In the genomic region with DNA sequence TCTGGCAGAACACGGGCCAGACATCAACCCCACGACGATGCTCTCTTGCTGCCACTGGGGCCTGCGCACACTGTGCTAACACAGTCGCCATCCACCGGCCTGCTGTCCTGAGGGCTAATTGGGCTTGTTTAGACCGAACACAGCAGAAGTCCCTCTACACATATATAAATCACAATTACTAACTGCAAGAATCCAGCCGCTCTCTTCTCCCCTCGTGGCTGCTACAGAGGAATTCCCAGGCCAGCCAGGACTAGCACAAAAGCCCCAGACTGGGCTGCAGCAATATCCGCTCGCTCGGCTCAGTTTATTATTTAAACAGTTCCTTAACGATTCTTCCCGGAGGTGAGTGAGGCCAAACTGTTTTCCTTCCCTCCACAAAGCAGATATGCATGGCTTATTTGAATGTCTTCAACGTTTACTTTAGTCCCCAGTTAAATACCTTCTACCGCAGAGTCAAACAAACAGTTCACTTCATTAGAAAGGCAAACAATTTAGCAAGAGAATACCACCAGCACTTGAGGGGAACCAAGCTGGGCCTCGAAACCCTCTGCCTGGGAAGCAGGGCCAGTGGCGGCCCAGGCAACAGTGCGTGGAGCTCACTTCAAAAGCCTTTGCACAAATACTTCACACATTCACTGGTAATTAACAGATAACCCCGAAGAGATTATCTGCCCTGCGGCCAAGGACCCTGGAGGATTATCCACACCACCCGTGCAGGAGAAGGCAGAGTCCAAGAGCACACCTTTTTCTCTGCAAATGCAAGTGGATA, we compare ENCODE assay signal across 12 cellular contexts.
DNase-seq lines count a peak whose midpoint lies in the region; ATAC-seq, FAIRE-seq and TF ChIP-seq lines count a peak whose summit lies in the region.
"Had no signal": no experiment of that assay in that cellular context is flagged by ENCODE, and none has a peak within 500 bp of the region (broad histone marks: within the 10 kb centered on the region; RNA-seq: fewer than 3 reads in every experiment).

No MANE protein-coding gene starts in this region.

- H3K4me1 Mint-ChIP-seq in osteocyte (ENCODE audit: unreplicated experiment) = peaks cover 42% of the 10 kb centered on the region
- H3K4me1 Mint-ChIP-seq: B cell had no signal

- peak overlapping the region; percentile 4; the same call in 1 of the 2 replicates for H3K27ac ChIP-seq in RWPE1
- H3K27ac ChIP-seq: thoracic aorta had no signal

- peak; percentile 82 for DNase-seq in Daoy (ENCODE audit: low read depth)
- DNase-seq in RWPE1 (ENCODE audit: low spot score) = no peak
- DNase-seq in iPS DF 4.7 (ENCODE audit: extremely low read depth, low spot score) = peak; percentile 78
- no peak for DNase-seq in osteocyte (ENCODE audit: extremely low spot score, unreplicated experiment)
- DNase-seq in GM12891 (ENCODE audit: insufficient read length, low spot score) = no peak
- no peak for DNase-seq in SKM-1 treated with dmso at 0.1 percent for 144 hours (lab: John Stamatoyannopoulos, UW; ENCODE audit: unreplicated experiment)
- DNase-seq in NCI-H524 treated with DMSO at 0.1 percent for 48 hours (lab: John Stamatoyannopoulos, UW) = no peak
- no peak for DNase-seq in Right ventricle myocardium superior
- DNase-seq: Peyer's patch had no signal

- no peak for TF ChIP-seq POLR2A in GM12891 (IDR thresholded peaks at IDR 0.05; ENCODE audit: low read depth, low read length)

- CTCF ChIA-PET in RWPE1 (lab: Yijun Ruan, JAX) = no interaction called here

- intact Hi-C loops in Right ventricle myocardium superior (cut with DNase I) = no loop called here

- H3K27ac Mint-ChIP-seq in osteocyte (ENCODE audit: unreplicated experiment) = peak overlapping the region; percentile 62
- H3K27ac Mint-ChIP-seq: B cell had no signal

- H3K4me3 Mint-ChIP-seq in osteocyte (ENCODE audit: unreplicated experiment) = no peak overlapping the region
- H3K4me3 Mint-ChIP-seq: B cell had no signal

- peaks cover 5% of the 10 kb centered on the region for H3K36me3 Mint-ChIP-seq in osteocyte (ENCODE audit: unreplicated experiment)

- no peaks in the 10 kb centered on the region for H3K9me3 Mint-ChIP-seq in osteocyte (ENCODE audit: unreplicated experiment)

- FAIRE-seq in GM12891 (lab: Jason Lieb, UNC) = no peak
- FAIRE-seq: colon had no signal

- TF ChIP-seq CTCF in RWPE1 (conservative IDR thresholded peaks at IDR 0.05; ENCODE audit: low read depth) = no peak
- no peak for TF ChIP-seq CTCF in osteocyte (IDR thresholded peaks at IDR 0.05)

- H3K27me3 Mint-ChIP-seq in osteocyte (ENCODE audit: unreplicated experiment) = no peaks in the 10 kb centered on the region
- H3K27me3 Mint-ChIP-seq: B cell had no signal

- ATAC-seq in Right ventricle myocardium superior (ENCODE audit: poor library complexity) = no peak

- POLR2A ChIA-PET in RWPE1 (lab: Yijun Ruan, JAX; ENCODE audit: low non-redundant PET) = no interaction called here

TF ChIP-seq in GM12891, 5 proteins besides CTCF, POLR2A, EP300 and RAD21:
- TF ChIP-seq POLR2AphosphoS5 (IDR thresholded peaks at IDR 0.05; ENCODE audit: low read depth, low read length) (no peak), PAX5 (IDR thresholded peaks at IDR 0.05; ENCODE audit: insufficient read depth, low read length, severe bottlenecking) (no peak), SPI1 (IDR thresholded peaks at IDR 0.05; ENCODE audit: low read depth, low read length) (no peak)
TF ChIP-seq in GM12891: peak in this region for 0.

Comparison
In these comparisons a context has a peak if more than half of its experiments do, and no peak if none do; other contexts are left out.
1. DNase-seq: peak in Daoy (single experiment) and iPS DF 4.7 (single experiment); none in RWPE1 (single experiment), osteocyte (single experiment), GM12891 (single experiment), SKM-1 treated with dmso at 0.1 percent for 144 hours (single experiment), NCI-H524 treated with DMSO at 0.1 percent for 48 hours (single experiment) and Right ventricle myocardium superior (single experiment).